Comparison of ENCODE assay signal across 8 cellular contexts in the genomic region with DNA sequence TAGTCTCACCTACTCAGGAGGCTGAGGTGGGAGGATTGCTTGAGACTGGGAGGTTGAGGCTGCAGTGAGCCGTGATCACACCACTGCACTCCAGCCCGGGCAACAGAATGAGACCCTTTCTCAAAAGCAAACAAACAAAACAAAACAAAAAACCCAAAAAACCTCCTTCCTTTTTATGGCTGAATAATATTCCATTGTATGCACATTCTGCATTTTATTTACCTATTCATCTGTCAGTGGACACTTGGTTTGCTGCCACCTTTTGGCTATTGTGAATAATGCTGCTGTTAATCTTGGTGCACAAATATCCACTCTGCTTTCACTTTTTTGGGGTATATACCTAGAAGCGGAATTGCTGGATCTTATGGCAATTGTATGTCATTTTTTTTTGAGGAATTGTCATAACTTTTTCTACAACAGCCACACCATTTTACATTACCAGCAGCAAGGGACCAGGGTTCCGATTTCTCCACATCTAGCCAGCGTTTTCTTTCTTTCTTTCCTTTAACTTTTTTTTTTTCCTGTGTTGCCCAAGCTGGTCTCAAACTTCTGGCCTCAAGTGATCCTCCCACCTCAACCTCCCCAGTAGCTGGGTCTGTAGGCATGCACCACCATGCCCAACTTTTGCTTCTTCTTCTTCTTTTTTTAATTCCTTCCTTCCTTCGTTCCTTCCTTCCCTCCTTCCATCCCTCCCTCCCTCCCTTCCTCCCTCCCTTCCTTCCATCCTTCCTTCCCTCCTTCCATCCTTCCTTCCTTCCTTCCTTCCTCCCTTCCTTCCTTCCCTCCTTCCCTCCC. TPM values are rescaled to one million over a fixed set of nuclear protein-coding genes. Genes with fewer than 3 reads are reported as not detected.
A peak's percentile ranks its signal among the peaks of the same experiment; 100 is the strongest.
DNase-seq lines count a peak whose midpoint lies in the region; ATAC-seq and TF ChIP-seq lines count a peak whose summit lies in the region.

No MANE protein-coding gene starts in this region.

- H3K36me3 ChIP-seq in vagina: no peaks in the 10 kb centered on the region

- no peak for TF ChIP-seq POLR2A in vagina (IDR thresholded peaks at IDR 0.05)

- no peak overlapping the region for H3K27ac ChIP-seq in vagina

- no peak overlapping the region for H3K4me3 Mint-ChIP-seq in natural killer cell
- H3K4me3 Mint-ChIP-seq in natural killer cell treated with Interleukin-12 subunit alpha and Interleukin-12 subunit beta and Interleukin-15 and Interleukin-18, amount 100 ng/mL, for 72 hours: no peak overlapping the region

- no peaks in the 10 kb centered on the region for H3K36me3 Mint-ChIP-seq in natural killer cell
- H3K36me3 Mint-ChIP-seq in natural killer cell treated with Interleukin-12 subunit alpha and Interleukin-12 subunit beta and Interleukin-15 and Interleukin-18, amount 100 ng/mL, for 72 hours: no peaks in the 10 kb centered on the region

- H3K4me3 ChIP-seq in fibroblast of villous mesenchyme (ENCODE audit: low read depth, low read length) (no peak overlapping the region), vagina (no peak overlapping the region)

- H3K27me3 ChIP-seq in vagina: no peaks in the 10 kb centered on the region

- intact Hi-C loops in natural killer cell (cut with micrococcal nuclease): loop anchor here (1.0 to 5.0 kb wide), 2 partner anchors 226 to 492 kb away; no protein-coding TSS in a partner anchor
- intact Hi-C loops in vagina (cut with DNase I): no loop called here

- no peaks in the 10 kb centered on the region for H3K9me3 ChIP-seq in vagina

- H3K4me1 ChIP-seq in vagina: no peaks in the 10 kb centered on the region

- DNase-seq in natural killer cell (no peak), RPMI7951 (ENCODE audit: low read depth) (peak; percentile 31), fibroblast of villous mesenchyme (ENCODE audit: low read depth) (peak; percentile 42), vagina (ENCODE audit: extremely low spot score in 2 of 2) (no peak), NCI-H146 treated with DMSO at 0.1 percent for 48 hours (lab: John Stamatoyannopoulos, UW; ENCODE audit: unreplicated experiment) (no peak)
- DNase-seq in natural killer cell treated with Interleukin-12 subunit alpha and Interleukin-12 subunit beta and Interleukin-15 and Interleukin-18, amount 100 ng/mL, for 72 hours (ENCODE audit: low spot score): no peak

- ATAC-seq in natural killer cell: peak in 1 of 3 donors; percentile 40
- no peak for ATAC-seq in natural killer cell treated with Interleukin-12 subunit alpha and Interleukin-12 subunit beta and Interleukin-15 and Interleukin-18, amount 100 ng/mL, for 72 hours
- no peak for ATAC-seq in HG03135 (IDR thresholded peaks at IDR 0.05; ENCODE audit: unreplicated experiment)
- no peak for ATAC-seq in GM21528 (IDR thresholded peaks at IDR 0.05; ENCODE audit: low FRiP score, unreplicated experiment)

- H3K27me3 Mint-ChIP-seq in natural killer cell (ENCODE audit: low read depth in 2 of 2): peaks cover 35 to 63% of the 10 kb centered on the region in 2 donors
- H3K27me3 Mint-ChIP-seq in natural killer cell treated with Interleukin-12 subunit alpha and Interleukin-12 subunit beta and Interleukin-15 and Interleukin-18, amount 100 ng/mL, for 72 hours: peaks cover 28 to 45% of the 10 kb centered on the region in 2 donors

- no peak overlapping the region for H3K27ac Mint-ChIP-seq in natural killer cell
- H3K27ac Mint-ChIP-seq in natural killer cell treated with Interleukin-12 subunit alpha and Interleukin-12 subunit beta and Interleukin-15 and Interleukin-18, amount 100 ng/mL, for 72 hours: no peak overlapping the region

- no peaks in the 10 kb centered on the region for H3K9me3 Mint-ChIP-seq in natural killer cell
- H3K9me3 Mint-ChIP-seq in natural killer cell treated with Interleukin-12 subunit alpha and Interleukin-12 subunit beta and Interleukin-15 and Interleukin-18, amount 100 ng/mL, for 72 hours: no peaks in the 10 kb centered on the region

- TF ChIP-seq CTCF in natural killer cell (IDR thresholded peaks at IDR 0.05) (peak; percentile 50), fibroblast of villous mesenchyme (IDR thresholded peaks at IDR 0.05; ENCODE audit: insufficient read depth, low read depth, low read length) (peak; percentile 67), vagina (IDR thresholded peaks at IDR 0.05) (peak in 2 of 3 experiments; percentile 15)

- no peaks in the 10 kb centered on the region for H3K4me1 Mint-ChIP-seq in natural killer cell
- H3K4me1 Mint-ChIP-seq in natural killer cell treated with Interleukin-12 subunit alpha and Interleukin-12 subunit beta and Interleukin-15 and Interleukin-18, amount 100 ng/mL, for 72 hours (ENCODE audit: low read depth in 2 of 2): no peaks in the 10 kb centered on the region

RNA-seq across cellular contexts. Expression of a gene that starts 30.6 kb away (rescaled TPM):
- total RNA-seq in natural killer cell (not detected), fibroblast of villous mesenchyme (1.3 TPM in 2 replicates), vagina (not detected)
- not detected for total RNA-seq in natural killer cell treated with Interleukin-12 subunit alpha and Interleukin-12 subunit beta and Interleukin-15 and Interleukin-18, amount 100 ng/mL, for 72 hours
- total RNA-seq in RPMI7951 (2014; rRNA removed; shearing (Covaris generic)): not detected in 2 replicates

Comparison
In these comparisons a context has a peak if more than half of its experiments do, and no peak if none do; other contexts are left out.
1. DNase-seq: peak in RPMI7951 (single experiment) and fibroblast of villous mesenchyme (single experiment); none in natural killer cell (single experiment), natural killer cell treated with Interleukin-12 subunit alpha and Interleukin-12 subunit beta and Interleukin-15 and Interleukin-18, amount 100 ng/mL, for 72 hours (single experiment), vagina (0 of 2) and NCI-H146 treated with DMSO at 0.1 percent for 48 hours (single experiment).
2. CTCF ChIP-seq: peak in every context shown above with its lines; median percentile 67 in fibroblast of villous mesenchyme; 50 in natural killer cell; 15 in vagina.